Comparison of ENCODE assay signal across 13 cellular contexts in the genomic region with DNA sequence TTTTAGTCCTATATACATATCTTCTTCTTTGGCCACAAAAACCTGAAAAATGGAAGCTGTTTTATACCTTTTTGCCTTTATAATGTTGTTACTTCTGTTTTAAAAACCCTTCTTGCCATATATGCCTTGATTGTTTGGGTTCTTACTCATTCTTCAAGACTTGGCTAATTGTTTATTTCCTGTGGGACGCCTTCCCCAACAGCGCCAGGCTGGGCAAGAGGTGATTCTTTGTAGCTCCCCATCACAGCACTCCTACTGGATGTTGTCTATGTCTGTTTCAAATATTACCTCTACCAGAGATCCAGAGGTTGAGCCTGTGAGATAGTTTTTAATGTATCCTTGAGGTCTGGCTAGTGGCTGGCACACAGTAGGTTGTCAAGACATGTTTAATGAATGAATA.
DNase-seq lines count a peak whose midpoint lies in the region; ATAC-seq and TF ChIP-seq lines count a peak whose summit lies in the region.
"Had no signal": no experiment of that assay in that cellular context is flagged by ENCODE, and none has a peak within 500 bp of the region (broad histone marks: within the 10 kb centered on the region; RNA-seq: fewer than 3 reads in every experiment).

No MANE protein-coding gene starts in this region.

- H3K9ac ChIP-seq in trophoblast cell (ENCODE audit: low read length), result no peak overlapping the region

- H3K79me1 ChIP-seq in trophoblast cell (ENCODE audit: low read length), result no peaks in the 10 kb centered on the region

- H3K27me3 ChIP-seq in brain microvascular endothelial cell (replicated peaks) (no peaks in the 10 kb centered on the region), trophoblast cell (ENCODE audit: insufficient read depth, low read length) (no peaks in the 10 kb centered on the region), psoas muscle (ENCODE audit: insufficient read depth in 3 of 3, low read length in 2 of 3) (no peaks in the 10 kb centered on the region), stomach (no peaks in the 10 kb centered on the region)

- H3K4me3 ChIP-seq in brain microvascular endothelial cell (ENCODE audit: low read depth, low read length) (no peak overlapping the region), trophoblast cell (ENCODE audit: low read depth, low read length) (no peak overlapping the region), psoas muscle (no peak overlapping the region), stomach (no peak overlapping the region)

- H3K4me1 ChIP-seq in trophoblast cell (ENCODE audit: control insufficient read depth in 1 of 2, insufficient read depth in 2 of 2, low read length in 2 of 2) (no peaks in the 10 kb centered on the region), psoas muscle (no peaks in the 10 kb centered on the region), stomach (no peaks in the 10 kb centered on the region)

- no peak overlapping the region for H3K4me2 ChIP-seq in trophoblast cell (ENCODE audit: low read length)

- no peak overlapping the region for H3K18ac ChIP-seq in trophoblast cell (ENCODE audit: low read length)

- intact Hi-C loops in psoas muscle (cut with DNase I), result no loop called here
- intact Hi-C loops in stomach (cut with DNase I; ENCODE audit: low total_unique reads), result no loop called here

- in situ Hi-C loops in brain microvascular endothelial cell (cut with HindIII; ENCODE audit: low pct_ligation_motif_present, low sequenced_read_pairs), result no loop called here
- in situ Hi-C loops in G401 (cut with HindIII; ENCODE audit: low sequenced_read_pairs), result no loop called here

- no CpG with 5 or more reads among the region's 2 CpGs for WGBS in trophoblast cell (ENCODE audit: extremely low coverage, insufficient coverage, insufficient read length)
- WGBS in psoas muscle, 3 donors, result 42 to 71% (median 62%) methylated on average over 2 of the region's 2 CpGs
- WGBS in stomach, 5 donors, result 77 to 86% (median 78%) methylated on average over 2 of the region's 2 CpGs

- no peak for TF ChIP-seq EP300 in stomach (IDR thresholded peaks at IDR 0.05)

- no peaks in the 10 kb centered on the region for H3K36me3 ChIP-seq in brain microvascular endothelial cell (replicated peaks)
- H3K36me3 ChIP-seq in trophoblast cell (ENCODE audit: control insufficient read depth in 1 of 2, insufficient read depth in 2 of 2, low read length in 2 of 2), result no peaks in the 10 kb centered on the region
- H3K36me3 ChIP-seq in psoas muscle (ENCODE audit: insufficient read depth in 1 of 2, low read depth in 1 of 2), result no peaks in the 10 kb centered on the region
- H3K36me3 ChIP-seq in stomach, result no peaks in the 10 kb centered on the region

- peak; percentile 7 for TF ChIP-seq CTCF in brain microvascular endothelial cell (IDR thresholded peaks at IDR 0.05; ENCODE audit: low read depth, low read length, missing control alignments)
- no peak for TF ChIP-seq CTCF in psoas muscle (IDR thresholded peaks at IDR 0.05)
- no peak for TF ChIP-seq CTCF in stomach (IDR thresholded peaks at IDR 0.05)

- no peak overlapping the region for H2AK5ac ChIP-seq in trophoblast cell (ENCODE audit: low read length)

- peak overlapping the region; percentile 43 for H2BK120ac ChIP-seq in trophoblast cell (ENCODE audit: insufficient read depth, low read length, poor library complexity)

- H3K23ac ChIP-seq in trophoblast cell (ENCODE audit: low read length), result no peak overlapping the region

- no peak overlapping the region for H4K12ac ChIP-seq in trophoblast cell (ENCODE audit: low read depth, low read length)

- H2BK5ac ChIP-seq in trophoblast cell (ENCODE audit: low read depth, low read length, poor library complexity), result no peak overlapping the region

- H4K91ac ChIP-seq in trophoblast cell (ENCODE audit: low read depth, low read length), result no peak overlapping the region

- no peak overlapping the region for H3K14ac ChIP-seq in trophoblast cell (ENCODE audit: low read length)

- TF ChIP-seq POLR2A in stomach (IDR thresholded peaks at IDR 0.05), result no peak

- DNase-seq in HT1080 (ENCODE audit: low read depth) (peak; percentile 4), brain microvascular endothelial cell (no peak), trophoblast cell (no peak), psoas muscle (no peak), G401 (ENCODE audit: low spot score) (no peak), stomach (no peak), HK-2 (ENCODE audit: unreplicated experiment) (no peak)
- DNase-seq: CD8-positive, alpha-beta T cell; COR-L47; DMS153; DMS79 treated with DMSO at 0.1 percent for 48 hours; GF-D8; IMR-90 had no signal

- no peak overlapping the region for H4K8ac ChIP-seq in trophoblast cell (ENCODE audit: low read depth, low read length)

- no peak for ATAC-seq in psoas muscle
- ATAC-seq: CD8-positive, alpha-beta T cell had no signal

- H3K4ac ChIP-seq in trophoblast cell (ENCODE audit: low read depth, low read length), result no peak overlapping the region

- H2BK12ac ChIP-seq in trophoblast cell (ENCODE audit: low read length), result no peak overlapping the region

- no peak overlapping the region for H3K27ac ChIP-seq in brain microvascular endothelial cell
- H3K27ac ChIP-seq in trophoblast cell (ENCODE audit: low read depth, low read length), result no peak overlapping the region
- H3K27ac ChIP-seq in psoas muscle, result no peak overlapping the region
- no peak overlapping the region for H3K27ac ChIP-seq in stomach

- H2AFZ ChIP-seq in trophoblast cell (ENCODE audit: insufficient read depth, low read length, poor library complexity), result no peak overlapping the region

- no peaks in the 10 kb centered on the region for H3K79me2 ChIP-seq in trophoblast cell (ENCODE audit: control insufficient read depth, insufficient read depth, low read length, poor library complexity)

- H3K9me3 ChIP-seq in trophoblast cell (ENCODE audit: insufficient read depth, low read depth, low read length) (no peaks in the 10 kb centered on the region), psoas muscle (no peaks in the 10 kb centered on the region), stomach (no peaks in the 10 kb centered on the region)
